Comparison of ENCODE assay signal across 9 cellular contexts in genomic region chr4:44725166-44725565, GRCh38. TPM values are rescaled to one million over a fixed set of nuclear protein-coding genes. Genes with fewer than 3 reads are reported as not detected.
DNase-seq lines count a peak whose midpoint lies in the region; ATAC-seq and TF ChIP-seq lines count a peak whose summit lies in the region.
"Had no signal": no experiment of that assay in that cellular context is flagged by ENCODE, and none has a peak within 500 bp of the region (broad histone marks: within the 10 kb centered on the region; RNA-seq: fewer than 3 reads in every experiment).

No MANE protein-coding gene starts in this region.

- CTCF ChIA-PET in activated CD4-positive, alpha-beta memory T cell treated with anti-CD3 and anti-CD28 coated beads for 36 hours (lab: Charles Lee), result no interaction called here

- peaks cover 33% of the 10 kb centered on the region for H3K4me1 Mint-ChIP-seq in activated T-cell treated with anti-CD3 and anti-CD28 coated beads, Interleukin-2, amount 50 U/mL, for 72 hours (ENCODE audit: low read depth)
- peaks cover 41% of the 10 kb centered on the region for H3K4me1 Mint-ChIP-seq in activated CD4-positive, alpha-beta memory T cell treated with anti-CD3 and anti-CD28 coated beads for 36 hours (ENCODE audit: low read depth)

- no peak for DNase-seq in activated T-cell treated with anti-CD3 and anti-CD28 coated beads, Interleukin-2, amount 50 U/mL, for 72 hours
- no peak for DNase-seq in activated T-cell treated with anti-CD3 and anti-CD28 coated beads, Interleukin-2, amount 50 U/mL, for 48 hours
- DNase-seq in activated CD4-positive, alpha-beta memory T cell treated with anti-CD3 and anti-CD28 coated beads for 36 hours, result no peak
- DNase-seq in tibial artery (no peak), NCI-H128 (lab: John Stamatoyannopoulos, UW; ENCODE audit: unreplicated experiment) (no peak)
- DNase-seq: DMS79 had no signal

- POLR2A ChIA-PET in activated CD4-positive, alpha-beta memory T cell treated with anti-CD3 and anti-CD28 coated beads for 36 hours (lab: Charles Lee), result interaction anchor here (0.9 to 2.8 kb wide), 2 partner anchors 43 to 46 kb away, joined by 3 to 30 read pairs; partner anchors contain the start of gene GUF1

- no peaks in the 10 kb centered on the region for H3K36me3 ChIP-seq in tibial artery

- H3K27me3 Mint-ChIP-seq in activated T-cell treated with anti-CD3 and anti-CD28 coated beads, Interleukin-2, amount 50 U/mL, for 72 hours (ENCODE audit: low read depth), result no peaks in the 10 kb centered on the region
- H3K27me3 Mint-ChIP-seq in activated CD4-positive, alpha-beta memory T cell treated with anti-CD3 and anti-CD28 coated beads for 36 hours, result no peaks in the 10 kb centered on the region

- H3K27me3 ChIP-seq in tibial artery, result no peaks in the 10 kb centered on the region

- H3K4me3 Mint-ChIP-seq in activated T-cell treated with anti-CD3 and anti-CD28 coated beads, Interleukin-2, amount 50 U/mL, for 72 hours, result peak overlapping the region; percentile 84 to 99
- H3K4me3 Mint-ChIP-seq in activated CD4-positive, alpha-beta memory T cell treated with anti-CD3 and anti-CD28 coated beads for 36 hours, result peak overlapping the region; percentile 92

- no peaks in the 10 kb centered on the region for H3K9me3 ChIP-seq in iPS-18c (ENCODE audit: control insufficient read depth, insufficient read depth, low read length)
- H3K9me3 ChIP-seq in tibial artery, result no peaks in the 10 kb centered on the region

- peak overlapping the region; percentile 99 for H3K27ac Mint-ChIP-seq in activated T-cell treated with anti-CD3 and anti-CD28 coated beads, Interleukin-2, amount 50 U/mL, for 72 hours
- no peak overlapping the region for H3K27ac Mint-ChIP-seq in activated CD4-positive, alpha-beta memory T cell treated with anti-CD3 and anti-CD28 coated beads for 36 hours

- H3K36me3 Mint-ChIP-seq in activated T-cell treated with anti-CD3 and anti-CD28 coated beads, Interleukin-2, amount 50 U/mL, for 72 hours (ENCODE audit: insufficient read depth in 2 of 2), result peaks cover 0 to 4% of the 10 kb centered on the region in 2 donors
- H3K36me3 Mint-ChIP-seq in activated CD4-positive, alpha-beta memory T cell treated with anti-CD3 and anti-CD28 coated beads for 36 hours, result peaks cover 3% of the 10 kb centered on the region

- H3K9me3 Mint-ChIP-seq in activated T-cell treated with anti-CD3 and anti-CD28 coated beads, Interleukin-2, amount 50 U/mL, for 72 hours, result no peaks in the 10 kb centered on the region
- H3K9me3 Mint-ChIP-seq in activated CD4-positive, alpha-beta memory T cell treated with anti-CD3 and anti-CD28 coated beads for 36 hours, result no peaks in the 10 kb centered on the region

- H3K27ac ChIP-seq in tibial artery, result peak overlapping the region; percentile 82 to 86

- intact Hi-C loops in activated CD4-positive, alpha-beta memory T cell treated with anti-CD3 and anti-CD28 coated beads for 36 hours (cut with micrococcal nuclease), result no loop called here
- intact Hi-C loops in tibial artery (cut with DNase I; ENCODE audit: low total_unique reads), result no loop called here

- H3K4me3 ChIP-seq in iPS-18c (ENCODE audit: insufficient read depth, low read depth, low read length) (peak overlapping the region; percentile 75; the same call in 1 of the 2 replicates), tibial artery (peak overlapping the region; percentile 80)

- no peak for TF ChIP-seq CTCF in tibial artery (IDR thresholded peaks at IDR 0.05)

- ATAC-seq in activated T-cell treated with anti-CD3 and anti-CD28 coated beads, Interleukin-2, amount 50 U/mL, for 72 hours (replicated peaks in 1 of 2), result no peak
- ATAC-seq in HG03442 (IDR thresholded peaks at IDR 0.05; ENCODE audit: unreplicated experiment) (no peak), HG02970 (IDR thresholded peaks at IDR 0.05; ENCODE audit: low FRiP score, unreplicated experiment) (no peak)

- H3K4me1 ChIP-seq in tibial artery, result peaks cover 0 to 21% (median 9%) of the 10 kb centered on the region in 4 donors

RNA-seq across cellular contexts. Expression of gene GNPDA2, which starts 1.2 kb away (rescaled TPM):
- 10 to 100 TPM; 14.0 to 15.4 TPM for total RNA-seq in activated T-cell treated with anti-CD3 and anti-CD28 coated beads, Interleukin-2, amount 50 U/mL, for 72 hours
- 10 to 100 TPM; 15.1 to 15.8 TPM for total RNA-seq in activated CD4-positive, alpha-beta memory T cell treated with anti-CD3 and anti-CD28 coated beads for 36 hours

RNA-seq across cellular contexts. Expression of gene GUF1, which starts 46.9 kb away (rescaled TPM):
- total RNA-seq in activated T-cell treated with anti-CD3 and anti-CD28 coated beads, Interleukin-2, amount 50 U/mL, for 72 hours, result 10 to 100 TPM; 26.0 to 35.6 TPM
- total RNA-seq in activated CD4-positive, alpha-beta memory T cell treated with anti-CD3 and anti-CD28 coated beads for 36 hours, result 10 to 100 TPM; 25.8 to 28.0 TPM
